ENCODE assay signal across 11 cellular contexts in the genomic region with DNA sequence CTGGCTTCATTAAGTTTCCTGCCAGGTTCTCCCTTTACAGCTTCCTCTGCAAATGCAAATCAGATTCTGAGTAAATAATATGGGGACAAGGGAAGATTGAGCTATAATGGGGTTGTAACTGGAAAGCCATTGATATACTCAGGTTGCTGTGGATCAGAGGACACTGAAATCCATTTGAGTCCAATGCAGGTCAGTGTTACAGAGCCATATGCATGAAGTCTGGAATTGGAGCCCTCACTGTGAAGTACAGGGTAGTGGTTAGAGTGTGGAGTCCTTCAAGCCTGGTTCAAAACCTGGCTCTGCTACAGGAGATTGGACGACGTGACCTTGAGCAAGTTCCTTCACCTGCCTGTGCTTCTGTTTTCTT. TPM values are rescaled to one million over a fixed set of nuclear protein-coding genes. Genes with fewer than 3 reads are reported as not detected.
A peak's percentile ranks its signal among the peaks of the same experiment; 100 is the strongest.
DNase-seq lines count a peak whose midpoint lies in the region; ATAC-seq, FAIRE-seq and TF ChIP-seq lines count a peak whose summit lies in the region.
"Had no signal": no experiment of that assay in that cellular context is flagged by ENCODE, and none has a peak within 500 bp of the region (broad histone marks: within the 10 kb centered on the region; RNA-seq: fewer than 3 reads in every experiment).

No MANE protein-coding gene starts in this region.

- peaks cover 49% of the 10 kb centered on the region for H3K4me1 Mint-ChIP-seq in activated naive CD8-positive, alpha-beta T cell treated with anti-CD3 and anti-CD28 coated beads, Interleukin-2, amount 50 U/mL, for 24 hours

- no peaks in the 10 kb centered on the region for H3K9me3 ChIP-seq in transverse colon
- H3K9me3 ChIP-seq in esophagus muscularis mucosa = no peaks in the 10 kb centered on the region
- no peaks in the 10 kb centered on the region for H3K9me3 ChIP-seq in right atrium auricular region

- peak; percentile 12 for ATAC-seq in GM18498 (IDR thresholded peaks at IDR 0.05; ENCODE audit: unreplicated experiment)
- ATAC-seq in GM19463 (IDR thresholded peaks at IDR 0.05; ENCODE audit: unreplicated experiment) = peak; percentile 7
- ATAC-seq in HG03175 (IDR thresholded peaks at IDR 0.05; ENCODE audit: unreplicated experiment) = peak; percentile 9
- ATAC-seq in activated naive CD8-positive, alpha-beta T cell treated with anti-CD3 and anti-CD28 coated beads, Interleukin-2, amount 50 U/mL, for 24 hours = no peak

- no peak for DNase-seq in activated naive CD8-positive, alpha-beta T cell treated with anti-CD3 and anti-CD28 coated beads, Interleukin-2, amount 50 U/mL, for 24 hours
- DNase-seq in transverse colon (no peak), urothelium cell line (ENCODE audit: low spot score) (no peak), esophagus muscularis mucosa (ENCODE audit: extremely low spot score) (no peak), right atrium auricular region (ENCODE audit: low spot score) (no peak)

- peak overlapping the region in 2 of 4 donors; percentile 25 to 41 for H3K27ac ChIP-seq in transverse colon
- no peak overlapping the region for H3K27ac ChIP-seq in esophagus muscularis mucosa (replicated peaks in 1 of 4)
- H3K27ac ChIP-seq in right atrium auricular region = no peak overlapping the region

- no peak for FAIRE-seq in urothelium cell line (lab: Jason Lieb, UNC)

- TF ChIP-seq POLR2A in transverse colon (IDR thresholded peaks at IDR 0.05) (no peak), esophagus muscularis mucosa (IDR thresholded peaks at IDR 0.05; ENCODE audit: low read depth) (no peak)

- H3K27ac Mint-ChIP-seq in activated naive CD8-positive, alpha-beta T cell treated with anti-CD3 and anti-CD28 coated beads, Interleukin-2, amount 50 U/mL, for 24 hours = peak overlapping the region; percentile 88

- H3K27me3 Mint-ChIP-seq in activated naive CD8-positive, alpha-beta T cell treated with anti-CD3 and anti-CD28 coated beads, Interleukin-2, amount 50 U/mL, for 24 hours = no peaks in the 10 kb centered on the region

- 75 to 81% methylated on average over 2 of the region's 2 CpGs for WGBS in transverse colon (ENCODE audit: low coverage in 1 of 2), 2 donors
- WGBS in esophagus muscularis mucosa = no CpG with 5 or more reads among the region's 2 CpGs

- intact Hi-C loops in transverse colon (cut with DNase I; ENCODE audit: low total_unique reads) = no loop called here
- intact Hi-C loops in esophagus muscularis mucosa (cut with DNase I) = no loop called here

- no peak overlapping the region for H3K4me3 ChIP-seq in transverse colon
- H3K4me3 ChIP-seq in esophagus muscularis mucosa = no peak overlapping the region
- H3K4me3 ChIP-seq in right atrium auricular region = no peak overlapping the region

- no peaks in the 10 kb centered on the region for H3K36me3 ChIP-seq in transverse colon
- no peaks in the 10 kb centered on the region for H3K36me3 ChIP-seq in esophagus muscularis mucosa
- no peaks in the 10 kb centered on the region for H3K36me3 ChIP-seq in right atrium auricular region

- H3K4me3 Mint-ChIP-seq in activated naive CD8-positive, alpha-beta T cell treated with anti-CD3 and anti-CD28 coated beads, Interleukin-2, amount 50 U/mL, for 24 hours = peak overlapping the region; percentile 62
- H3K4me3 Mint-ChIP-seq: neural crest cell had no signal

- H3K27me3 ChIP-seq in transverse colon (no peaks in the 10 kb centered on the region), esophagus muscularis mucosa (no peaks in the 10 kb centered on the region), right atrium auricular region (no peaks in the 10 kb centered on the region)

- no peak for TF ChIP-seq EP300 in transverse colon (IDR thresholded peaks at IDR 0.05; ENCODE audit: low read depth)
- no peak for TF ChIP-seq EP300 in esophagus muscularis mucosa (IDR thresholded peaks at IDR 0.05)

- H3K36me3 Mint-ChIP-seq in activated naive CD8-positive, alpha-beta T cell treated with anti-CD3 and anti-CD28 coated beads, Interleukin-2, amount 50 U/mL, for 24 hours (ENCODE audit: low read depth) = peaks cover 21% of the 10 kb centered on the region

- in situ Hi-C loops in transverse colon (cut with MboI; ENCODE audit: low pct_ligation_motif_present in 1 of 4, low pct_unique_long_range_greater_than_20kb in 1 of 4, low sequenced_read_pairs in 3 of 4) = no loop called here

- H3K9me3 Mint-ChIP-seq in activated naive CD8-positive, alpha-beta T cell treated with anti-CD3 and anti-CD28 coated beads, Interleukin-2, amount 50 U/mL, for 24 hours = peaks cover 14% of the 10 kb centered on the region

- TF ChIP-seq CTCF in transverse colon (IDR thresholded peaks at IDR 0.05) = no peak
- TF ChIP-seq CTCF in esophagus muscularis mucosa (IDR thresholded peaks at IDR 0.05) = no peak
- no peak for TF ChIP-seq CTCF in right atrium auricular region (IDR thresholded peaks at IDR 0.05)

- peaks cover 0 to 8% (median 0%) of the 10 kb centered on the region in 4 donors for H3K4me1 ChIP-seq in transverse colon
- H3K4me1 ChIP-seq in esophagus muscularis mucosa = no peaks in the 10 kb centered on the region
- H3K4me1 ChIP-seq in right atrium auricular region = no peaks in the 10 kb centered on the region

RNA-seq across cellular contexts. Expression of a gene that starts 48.7 kb away (rescaled TPM):
- total RNA-seq in transverse colon (1 to 10 TPM; 1.4 to 3.0 (median 2.3) TPM), esophagus muscularis mucosa (1 to 10 TPM in 1 of 4 donors, under 1 TPM in 2, not detected in 1; 0.32 to 1.2 (median 0.83) TPM), right atrium auricular region (under 1 TPM in 1 of 2 donors, not detected in 1; 0.71 TPM)
- total RNA-seq: glomerular endothelial cell, NCI-H460, neural crest cell had no signal
